17 cellular contexts compared by ENCODE assay signal in genomic region chr9:70947519-70947918, GRCh38.
"Had no signal": no experiment of that assay in that cellular context is flagged by ENCODE, and none has a peak within 500 bp of the region (broad histone marks: within the 10 kb centered on the region; RNA-seq: fewer than 3 reads in every experiment).

No MANE protein-coding gene starts in this region.

- H3K4me3 ChIP-seq: colonic mucosa, left lung, sigmoid colon, thoracic aorta had no signal

- H3K9me3 ChIP-seq: colonic mucosa, left lung, neutrophil, sigmoid colon, thoracic aorta had no signal

- H3K4me1 ChIP-seq: colonic mucosa, left lung, sigmoid colon had no signal

- H3K4me3 Mint-ChIP-seq: activated B cell treated with CpG ODN at 0.5 μM for 24 hours; activated CD4-positive, alpha-beta memory T cell treated with anti-CD3 and anti-CD28 coated beads for 36 hours; activated CD8-positive, alpha-beta memory T cell treated with anti-CD3 and anti-CD28 coated beads, Interleukin-2, amount 10 ng/mL, durations not matched to agents 7 days and 5 days; activated naive CD4-positive, alpha-beta T cell treated with anti-CD3 and anti-CD28 coated beads for 36 hours; activated naive CD8-positive, alpha-beta T cell treated with anti-CD3 and anti-CD28 coated beads, Interleukin-2, amount 50 U/mL, for 24 hours; brain; central memory CD8-positive, alpha-beta T cell; endodermal cell; naive thymus-derived CD8-positive, alpha-beta T cell; stimulated activated effector memory CD8-positive, alpha-beta T cell treated with anti-CD3 and anti-CD28 coated beads, Interleukin-12 subunit alpha, Interleukin-12 subunit beta, amount 100 ng/mL, for 72 hours had no signal

- DNase-seq: activated B cell treated with CpG ODN at 0.5 μM for 24 hours; activated CD4-positive, alpha-beta memory T cell treated with anti-CD3 and anti-CD28 coated beads for 36 hours; activated CD4-positive, alpha-beta T cell treated with anti-CD3 and anti-CD28 coated beads for 4 hours; activated CD8-positive, alpha-beta memory T cell treated with anti-CD3 and anti-CD28 coated beads, Interleukin-2, amount 10 ng/mL, durations not matched to agents 7 days and 5 days; activated naive CD4-positive, alpha-beta T cell treated with anti-CD3 and anti-CD28 coated beads for 36 hours; activated naive CD8-positive, alpha-beta T cell treated with anti-CD3 and anti-CD28 coated beads, Interleukin-2, amount 50 U/mL, for 24 hours; colonic mucosa; endodermal cell; left lung; naive thymus-derived CD8-positive, alpha-beta T cell; sigmoid colon; stimulated activated CD4-positive, alpha-beta T cell treated with anti-CD3 and anti-CD28 coated beads, Interleukin-4, amount 100 ng/mL, for 24 hours had no signal

- H3K27me3 Mint-ChIP-seq: activated B cell treated with CpG ODN at 0.5 μM for 24 hours, brain had no signal

- H3K36me3 Mint-ChIP-seq: activated CD4-positive, alpha-beta memory T cell treated with anti-CD3 and anti-CD28 coated beads for 36 hours; activated CD8-positive, alpha-beta memory T cell treated with anti-CD3 and anti-CD28 coated beads, Interleukin-2, amount 10 ng/mL, durations not matched to agents 7 days and 5 days; brain; naive thymus-derived CD8-positive, alpha-beta T cell; stimulated activated effector memory CD8-positive, alpha-beta T cell treated with anti-CD3 and anti-CD28 coated beads, Interleukin-12 subunit alpha, Interleukin-12 subunit beta, amount 100 ng/mL, for 72 hours had no signal

- H3K27ac Mint-ChIP-seq: activated B cell treated with CpG ODN at 0.5 μM for 24 hours; activated CD4-positive, alpha-beta memory T cell treated with anti-CD3 and anti-CD28 coated beads for 36 hours; activated CD8-positive, alpha-beta memory T cell treated with anti-CD3 and anti-CD28 coated beads, Interleukin-2, amount 10 ng/mL, durations not matched to agents 7 days and 5 days; activated naive CD4-positive, alpha-beta T cell treated with anti-CD3 and anti-CD28 coated beads for 36 hours; activated naive CD8-positive, alpha-beta T cell treated with anti-CD3 and anti-CD28 coated beads, Interleukin-2, amount 50 U/mL, for 24 hours; endodermal cell; naive thymus-derived CD8-positive, alpha-beta T cell; stimulated activated effector memory CD8-positive, alpha-beta T cell treated with anti-CD3 and anti-CD28 coated beads, Interleukin-12 subunit alpha, Interleukin-12 subunit beta, amount 100 ng/mL, for 72 hours had no signal

- H3K4me1 Mint-ChIP-seq: activated B cell treated with CpG ODN at 0.5 μM for 24 hours; activated CD8-positive, alpha-beta memory T cell treated with anti-CD3 and anti-CD28 coated beads, Interleukin-2, amount 10 ng/mL, durations not matched to agents 7 days and 5 days; activated naive CD8-positive, alpha-beta T cell treated with anti-CD3 and anti-CD28 coated beads, Interleukin-2, amount 50 U/mL, for 24 hours; central memory CD8-positive, alpha-beta T cell; naive thymus-derived CD8-positive, alpha-beta T cell; stimulated activated effector memory CD8-positive, alpha-beta T cell treated with anti-CD3 and anti-CD28 coated beads, Interleukin-12 subunit alpha, Interleukin-12 subunit beta, amount 100 ng/mL, for 72 hours had no signal

- ATAC-seq: activated CD8-positive, alpha-beta memory T cell treated with anti-CD3 and anti-CD28 coated beads, Interleukin-2, amount 10 ng/mL, durations not matched to agents 7 days and 5 days; activated naive CD8-positive, alpha-beta T cell treated with anti-CD3 and anti-CD28 coated beads, Interleukin-2, amount 50 U/mL, for 24 hours; left lung; naive thymus-derived CD8-positive, alpha-beta T cell; stimulated activated effector memory CD8-positive, alpha-beta T cell treated with anti-CD3 and anti-CD28 coated beads, Interleukin-12 subunit alpha, Interleukin-12 subunit beta, amount 100 ng/mL, for 72 hours had no signal

- H3K27me3 ChIP-seq: colonic mucosa, left lung, neutrophil, sigmoid colon had no signal

- H3K36me3 ChIP-seq: colonic mucosa, left lung, neutrophil, sigmoid colon, thoracic aorta had no signal

- H3K27ac ChIP-seq: colonic mucosa, left lung, neutrophil, sigmoid colon, thoracic aorta had no signal

- H3K9me3 Mint-ChIP-seq: activated CD4-positive, alpha-beta memory T cell treated with anti-CD3 and anti-CD28 coated beads for 36 hours; activated naive CD4-positive, alpha-beta T cell treated with anti-CD3 and anti-CD28 coated beads for 36 hours; activated naive CD8-positive, alpha-beta T cell treated with anti-CD3 and anti-CD28 coated beads, Interleukin-2, amount 50 U/mL, for 24 hours; brain; central memory CD8-positive, alpha-beta T cell; endodermal cell; naive thymus-derived CD8-positive, alpha-beta T cell; stimulated activated effector memory CD8-positive, alpha-beta T cell treated with anti-CD3 and anti-CD28 coated beads, Interleukin-12 subunit alpha, Interleukin-12 subunit beta, amount 100 ng/mL, for 72 hours had no signal
